In genomic region chr13:21173767-21174166, GRCh38 we compare ENCODE assay signal across 1 cellular context. TPM values are rescaled to one million over a fixed set of nuclear protein-coding genes. Genes with fewer than 3 reads are reported as not detected.
"Had no signal": no experiment of that assay in that cellular context is flagged by ENCODE, and none has a peak within 500 bp of the region (broad histone marks: within the 10 kb centered on the region; RNA-seq: fewer than 3 reads in every experiment).

No MANE protein-coding gene starts in this region.

RNA-seq across cellular contexts. Expression of gene SKA3, which starts 2.6 kb away (rescaled TPM):
- total RNA-seq: ascending aorta had no signal
